17 cellular contexts compared by ENCODE assay signal in the genomic region with DNA sequence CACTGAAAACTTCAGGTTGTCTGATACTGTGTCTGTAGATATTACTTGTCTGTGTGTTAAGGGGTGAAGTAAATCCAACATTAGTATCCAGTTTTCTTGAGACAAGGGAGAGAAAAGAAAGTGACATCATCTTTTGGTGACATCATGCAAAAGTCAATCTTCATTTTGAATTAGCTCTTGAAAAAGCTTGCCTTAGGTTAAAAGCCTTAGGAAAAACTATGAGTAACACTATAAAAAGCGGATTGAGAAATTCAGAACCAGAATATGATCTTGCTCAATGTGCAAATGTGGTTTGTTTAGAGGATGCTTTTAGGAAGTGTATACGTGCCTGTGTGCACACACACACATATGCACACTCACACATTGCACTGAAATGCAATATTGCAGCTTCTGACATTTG.
DNase-seq lines count a peak whose midpoint lies in the region; ATAC-seq lines count a peak whose summit lies in the region.
"Had no signal": no experiment of that assay in that cellular context is flagged by ENCODE, and none has a peak within 500 bp of the region (broad histone marks: within the 10 kb centered on the region; RNA-seq: fewer than 3 reads in every experiment).

No MANE protein-coding gene starts in this region.

- no peak for ATAC-seq in HG03460 (IDR thresholded peaks at IDR 0.05; ENCODE audit: unreplicated experiment)
- ATAC-seq: HCT116, Panc1 had no signal

- DNase-seq in EH (ENCODE audit: low read depth) (peak; percentile 11), M059J (ENCODE audit: low read depth) (peak; percentile 54), amniotic epithelial cell (ENCODE audit: low read depth) (peak; percentile 43), iris pigment epithelial cell (ENCODE audit: low read depth) (peak; percentile 3), HPDE6-E6E7 (ENCODE audit: extremely low spot score) (no peak), NCI-H2081 treated with DMSO at 0.1 percent for 48 hours (lab: John Stamatoyannopoulos, UW) (no peak)
- no peak for DNase-seq in activated CD8-positive, alpha-beta memory T cell treated with anti-CD3 and anti-CD28 coated beads, Interleukin-2, amount 50 U/mL, for 4 hours
- DNase-seq: activated gamma-delta T cell; adrenal gland; CD4-positive, alpha-beta T cell; GF-D8; kidney glomerular epithelial cell; NCI-H82; T-helper 2 cell had no signal

Comparison
In these comparisons a context has a peak if more than half of its experiments do, and no peak if none do; other contexts are left out.
1. DNase-seq: peak in EH (single experiment), M059J (single experiment), amniotic epithelial cell (single experiment) and iris pigment epithelial cell (single experiment); none in HPDE6-E6E7 (single experiment), NCI-H2081 treated with DMSO at 0.1 percent for 48 hours (single experiment) and activated CD8-positive, alpha-beta memory T cell treated with anti-CD3 and anti-CD28 coated beads, Interleukin-2, amount 50 U/mL, for 4 hours (single experiment).